ENCODE assay signal across 1 cellular context in the genomic region with DNA sequence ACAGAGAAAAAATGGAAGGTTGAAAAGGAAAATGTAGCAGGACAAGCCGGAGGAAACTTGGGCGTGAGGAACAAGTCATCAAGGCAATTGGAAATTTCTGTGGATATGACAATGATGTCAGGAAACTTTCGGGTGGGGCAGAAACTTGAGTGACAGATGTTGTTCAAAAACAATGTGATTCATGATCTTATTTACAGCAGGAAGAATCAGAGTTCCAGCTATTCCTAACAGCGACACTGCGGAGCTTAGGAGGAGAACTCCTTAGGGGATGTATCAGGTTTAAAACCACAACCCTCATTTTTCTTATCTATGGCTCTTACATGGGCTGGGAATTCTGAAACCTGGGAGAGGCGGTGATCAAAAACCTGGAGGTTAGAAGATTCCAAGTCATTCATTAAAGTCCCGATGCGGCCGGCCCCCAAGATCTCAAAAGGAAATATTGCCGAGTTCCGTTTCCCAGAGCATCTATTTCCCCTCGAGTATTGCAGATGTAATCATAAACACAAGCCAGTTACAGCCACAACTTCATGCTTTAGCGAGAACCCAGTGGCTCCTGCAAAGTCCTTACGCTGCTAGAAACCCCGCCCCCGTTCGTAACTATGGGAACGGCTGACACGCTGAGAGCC.
TF ChIP-seq lines count a peak whose summit lies in the region.

No MANE protein-coding gene starts in this region.

TF ChIP-seq in K562, 482 proteins besides CTCF, POLR2A, EP300 and RAD21 (continued from another document):
- TF ChIP-seq PKNOX1 (IDR thresholded peaks at IDR 0.05) = peak; percentile 85
- 0 out of 2 replicates have a peak, but pooled peaks have one; percentile 21 for TF ChIP-seq XRCC5 (IDR thresholded peaks at IDR 0.05; ENCODE audit: low read depth, low read length)
- 0 out of 2 replicates have a peak, but pooled peaks have one; percentile 19 for TF ChIP-seq THRAP3 (IDR thresholded peaks at IDR 0.05; ENCODE audit: borderline replicate concordance)
- TF ChIP-seq MEIS2 (IDR thresholded peaks at IDR 0.05; ENCODE audit: partially characterized antibody) = peak; percentile 58
- peak; percentile 97 for TF ChIP-seq RFX1 (IDR thresholded peaks at IDR 0.05)
- peak in 1 of 2 experiments; percentile 62; a peak in 2 of 4 replicates for TF ChIP-seq RCOR1 (IDR thresholded peaks at IDR 0.05; ENCODE audit: borderline replicate concordance in 1 of 2, low read depth in 2 of 2, low read length in 2 of 2)
- TF ChIP-seq ETV5 (CRISPR knock-in tag; IDR thresholded peaks at IDR 0.05; ENCODE audit: low read depth) = 0 out of 2 replicates have a peak, but pooled peaks have one; percentile 48
- TF ChIP-seq ZBTB8A (IDR thresholded peaks at IDR 0.05; ENCODE audit: partially characterized antibody) = no peak
- no peak for TF ChIP-seq PBX2 (CRISPR knock-in tag; IDR thresholded peaks at IDR 0.05; ENCODE audit: low read depth)
- peak; percentile 63 for TF ChIP-seq PBX2 (tag; conservative IDR thresholded peaks at IDR 0.05; ENCODE audit: low read depth)
- peak; percentile 35; the same call in 1 of the 2 replicates for TF ChIP-seq DPF2 (IDR thresholded peaks at IDR 0.05)
- TF ChIP-seq CSDE1 (IDR thresholded peaks at IDR 0.05) = peak in 1 of 2 experiments; percentile 63; a peak in 1 of 4 replicates
- no peak for TF ChIP-seq DLX4 (CRISPR knock-in tag; IDR thresholded peaks at IDR 0.05)
- 0 out of 2 replicates have a peak, but pooled peaks have one; percentile 56 for TF ChIP-seq SMARCA4 (IDR thresholded peaks at IDR 0.05)
- peak in 1 of 2 experiments; percentile 27; a peak in 2 of 4 replicates for TF ChIP-seq KDM1A (IDR thresholded peaks at IDR 0.05)
- TF ChIP-seq MXI1 (IDR thresholded peaks at IDR 0.05; ENCODE audit: low read depth, low read length) = peak; percentile 91
- TF ChIP-seq MLLT1 (IDR thresholded peaks at IDR 0.05) = 0 out of 4 replicates have a peak, but pooled peaks of 1 of the 2 experiments have one; percentile 19
- peak; percentile 68 for TF ChIP-seq CTBP1 (IDR thresholded peaks at IDR 0.05; ENCODE audit: borderline replicate concordance)
- peak; percentile 57 to 66; a peak in 2 of 4 replicates for TF ChIP-seq NRF1 (conservative IDR thresholded peaks at IDR 0.05 in 1 of 2, IDR thresholded peaks at IDR 0.05 in 1 of 2)
- 0 out of 2 replicates have a peak, but pooled peaks have one; percentile 22 for TF ChIP-seq PATZ1 (CRISPR knock-in tag; IDR thresholded peaks at IDR 0.05; ENCODE audit: borderline replicate concordance)
- TF ChIP-seq ZNF79 (CRISPR knock-in tag; IDR thresholded peaks at IDR 0.05; ENCODE audit: low read depth) = no peak
- TF ChIP-seq, protein P1, sequence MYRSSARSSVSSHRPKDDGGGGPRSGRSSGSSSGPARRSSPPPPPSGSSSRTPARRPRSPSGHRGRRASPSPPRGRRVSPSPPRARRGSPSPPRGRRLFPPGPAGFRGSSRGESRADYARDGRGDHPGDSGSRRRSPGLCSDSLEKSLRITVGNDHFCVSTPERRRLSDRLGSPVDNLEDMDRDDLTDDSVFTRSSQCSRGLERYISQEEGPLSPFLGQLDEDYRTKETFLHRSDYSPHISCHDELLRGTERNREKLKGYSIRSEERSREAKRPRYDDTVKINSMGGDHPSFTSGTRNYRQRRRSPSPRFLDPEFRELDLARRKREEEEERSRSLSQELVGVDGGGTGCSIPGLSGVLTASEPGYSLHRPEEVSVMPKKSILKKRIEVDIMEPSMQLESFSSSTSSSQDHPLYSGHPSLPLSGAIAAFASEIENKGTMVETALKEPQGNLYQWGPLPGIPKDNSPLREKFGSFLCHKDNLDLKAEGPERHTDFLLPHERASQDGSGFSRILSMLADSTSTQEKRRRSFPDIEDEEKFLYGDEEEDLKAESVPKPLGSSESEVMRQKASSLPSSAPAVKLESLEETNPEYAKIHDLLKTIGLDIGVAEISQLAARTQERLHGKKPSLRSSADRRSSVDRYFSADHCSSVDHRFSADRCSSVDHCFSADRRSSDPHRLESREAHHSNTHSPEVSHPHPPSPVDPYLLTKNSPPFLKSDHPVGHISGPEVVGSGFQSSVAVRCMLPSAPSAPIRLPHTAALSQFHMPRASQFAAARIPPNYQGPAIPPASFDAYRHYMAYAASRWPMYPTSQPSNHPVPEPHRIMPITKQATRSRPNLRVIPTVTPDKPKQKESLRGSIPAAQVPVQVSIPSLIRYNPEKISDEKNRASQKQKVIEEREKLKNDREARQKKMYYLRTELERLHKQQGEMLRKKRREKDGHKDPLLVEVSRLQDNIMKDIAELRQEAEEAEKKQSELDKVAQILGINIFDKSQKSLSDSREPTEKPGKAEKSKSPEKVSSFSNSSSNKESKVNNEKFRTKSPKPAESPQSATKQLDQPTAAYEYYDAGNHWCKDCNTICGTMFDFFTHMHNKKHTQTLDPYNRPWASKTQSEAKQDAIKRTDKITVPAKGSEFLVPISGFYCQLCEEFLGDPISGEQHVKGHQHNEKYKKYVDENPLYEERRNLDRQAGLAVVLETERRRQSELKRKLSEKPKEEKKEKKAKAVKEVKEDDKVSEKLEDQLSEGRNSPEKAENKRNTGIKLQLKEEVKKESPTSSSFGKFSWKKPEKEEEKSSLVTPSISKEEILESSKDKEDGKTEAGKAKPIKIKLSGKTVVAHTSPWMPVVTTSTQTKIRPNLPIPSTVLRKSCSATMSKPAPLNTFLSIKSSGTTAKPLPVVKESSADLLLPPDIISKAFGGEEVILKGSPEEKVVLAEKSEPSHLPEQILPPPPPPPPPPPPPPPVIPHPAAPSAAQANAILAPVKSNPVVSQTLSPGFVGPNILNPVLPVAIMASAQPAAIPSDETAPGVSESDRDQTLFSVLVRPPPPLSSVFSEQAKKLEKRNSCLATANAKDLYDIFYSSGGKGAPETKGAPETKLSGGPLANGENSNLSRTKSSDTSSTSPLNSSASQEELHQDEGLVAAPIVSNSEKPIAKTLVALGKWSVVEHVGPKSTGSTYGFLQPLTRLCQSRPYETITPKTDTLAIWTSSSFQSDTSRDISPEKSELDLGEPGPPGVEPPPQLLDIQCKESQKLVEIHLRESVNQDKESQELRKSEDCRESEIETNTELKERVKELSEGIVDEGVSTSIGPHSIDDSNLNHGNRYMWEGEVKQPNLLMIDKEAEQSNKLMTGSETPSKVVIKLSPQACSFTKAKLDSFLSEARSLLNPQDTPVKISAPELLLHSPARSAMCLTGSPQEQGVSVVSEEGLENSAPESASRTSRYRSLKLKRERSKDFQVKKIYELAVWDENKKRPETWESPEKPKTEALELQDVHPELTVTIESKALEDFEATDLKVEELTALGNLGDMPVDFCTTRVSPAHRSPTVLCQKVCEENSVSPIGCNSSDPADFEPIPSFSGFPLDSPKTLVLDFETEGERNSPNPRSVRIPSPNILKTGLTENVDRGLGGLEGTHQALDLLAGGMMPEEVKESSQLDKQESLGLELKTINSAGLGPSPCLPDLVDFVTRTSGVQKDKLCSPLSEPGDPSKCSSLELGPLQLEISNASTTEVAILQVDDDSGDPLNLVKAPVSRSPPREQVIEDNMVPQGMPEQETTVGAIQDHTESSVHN (IDR thresholded peaks at IDR 0.05; ENCODE audit: borderline replicate concordance in 1 of 2, low read depth in 1 of 2) = no peak
- peak; percentile 83; the same call in 1 of the 2 replicates for TF ChIP-seq BMI1 (IDR thresholded peaks at IDR 0.05; ENCODE audit: low read length)
- TF ChIP-seq FOXJ2 (tag; IDR thresholded peaks at IDR 0.05) = peak; percentile 93
- TF ChIP-seq, protein P2, sequence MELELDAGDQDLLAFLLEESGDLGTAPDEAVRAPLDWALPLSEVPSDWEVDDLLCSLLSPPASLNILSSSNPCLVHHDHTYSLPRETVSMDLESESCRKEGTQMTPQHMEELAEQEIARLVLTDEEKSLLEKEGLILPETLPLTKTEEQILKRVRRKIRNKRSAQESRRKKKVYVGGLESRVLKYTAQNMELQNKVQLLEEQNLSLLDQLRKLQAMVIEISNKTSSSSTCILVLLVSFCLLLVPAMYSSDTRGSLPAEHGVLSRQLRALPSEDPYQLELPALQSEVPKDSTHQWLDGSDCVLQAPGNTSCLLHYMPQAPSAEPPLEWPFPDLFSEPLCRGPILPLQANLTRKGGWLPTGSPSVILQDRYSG (tag; conservative IDR thresholded peaks at IDR 0.05; ENCODE audit: low read depth) = no peak
- peak; percentile 61 for TF ChIP-seq HDAC2 (IDR thresholded peaks at IDR 0.05)
- peak; percentile 2; the same call in 1 of the 2 replicates for TF ChIP-seq MAFF (IDR thresholded peaks at IDR 0.05; ENCODE audit: low read length)
- TF ChIP-seq ZNF263 (CRISPR knock-in tag; IDR thresholded peaks at IDR 0.05; ENCODE audit: borderline replicate concordance) = no peak
- peak; percentile 42; the same call in 1 of the 2 replicates for TF ChIP-seq ZNF239 (CRISPR knock-in tag; IDR thresholded peaks at IDR 0.05)
- 0 out of 2 replicates have a peak, but pooled peaks have one; percentile 33 for TF ChIP-seq SMARCE1 (IDR thresholded peaks at IDR 0.05)
